In genomic region chr5:62334082-62334481, GRCh38 we compare ENCODE assay signal across 18 cellular contexts. TPM values are rescaled to one million over a fixed set of nuclear protein-coding genes. Genes with fewer than 3 reads are reported as not detected.
DNase-seq lines count a peak whose midpoint lies in the region; ATAC-seq and TF ChIP-seq lines count a peak whose summit lies in the region.
"Had no signal": no experiment of that assay in that cellular context is flagged by ENCODE, and none has a peak within 500 bp of the region (broad histone marks: within the 10 kb centered on the region; RNA-seq: fewer than 3 reads in every experiment).

No MANE protein-coding gene starts in this region.

- POLR2A ChIA-PET in activated CD8-positive, alpha-beta T cell treated with anti-CD3 and anti-CD28 coated beads for 36 hours (lab: Charles Lee), result interaction anchor here (0.9 to 2.0 kb wide), 5 partner anchors 9 to 109 kb away, joined by 3 to 7 read pairs (median 4); no protein-coding TSS in a partner anchor

- CTCF ChIA-PET in activated naive CD4-positive, alpha-beta T cell treated with anti-CD3 and anti-CD28 coated beads, Interleukin-2, amount 10 ng/mL, durations not matched to agents 7 days and 5 days (lab: Charles Lee), result interaction anchor here (1.0 kb wide), 2 partner anchors 8 to 18 kb away, joined by 3 read pairs; no protein-coding TSS in a partner anchor
- CTCF ChIA-PET in activated CD8-positive, alpha-beta T cell treated with anti-CD3 and anti-CD28 coated beads for 36 hours (lab: Charles Lee), result interaction anchor here (1.2 kb wide), 1 partner anchor 28 kb away, joined by 3 read pairs; no protein-coding TSS in a partner anchor

- H3K27me3 Mint-ChIP-seq in activated naive CD4-positive, alpha-beta T cell treated with anti-CD3 and anti-CD28 coated beads, Interleukin-2, amount 10 ng/mL, durations not matched to agents 7 days and 5 days, result no peaks in the 10 kb centered on the region
- no peaks in the 10 kb centered on the region for H3K27me3 Mint-ChIP-seq in activated CD8-positive, alpha-beta T cell treated with anti-CD3 and anti-CD28 coated beads for 36 hours
- no peaks in the 10 kb centered on the region for H3K27me3 Mint-ChIP-seq in immature natural killer cell (ENCODE audit: low read depth in 3 of 3)

- ATAC-seq in activated CD8-positive, alpha-beta T cell treated with anti-CD3 and anti-CD28 coated beads for 36 hours, result no peak
- no peak for ATAC-seq in GM19455 (IDR thresholded peaks at IDR 0.05; ENCODE audit: unreplicated experiment)
- ATAC-seq: gastroesophageal sphincter, Right ventricle myocardium inferior had no signal

- intact Hi-C loops in activated CD8-positive, alpha-beta T cell treated with anti-CD3 and anti-CD28 coated beads for 36 hours (cut with micrococcal nuclease), result no loop called here

- peak overlapping the region; percentile 64 for H3K27ac Mint-ChIP-seq in activated naive CD4-positive, alpha-beta T cell treated with anti-CD3 and anti-CD28 coated beads, Interleukin-2, amount 10 ng/mL, durations not matched to agents 7 days and 5 days
- H3K27ac Mint-ChIP-seq in activated CD8-positive, alpha-beta T cell treated with anti-CD3 and anti-CD28 coated beads for 36 hours, result peak overlapping the region; percentile 47
- peak overlapping the region in 5 of 6 donors; percentile 14 to 74 (median 50) for H3K27ac Mint-ChIP-seq in immature natural killer cell

- DNase-seq in activated naive CD4-positive, alpha-beta T cell treated with anti-CD3 and anti-CD28 coated beads, Interleukin-2, amount 10 ng/mL, durations not matched to agents 7 days and 5 days, result no peak
- DNase-seq in activated naive CD4-positive, alpha-beta T cell treated with Interleukin-2 at 50 U/mL for 16 hours, result no peak
- DNase-seq in activated CD8-positive, alpha-beta T cell treated with anti-CD3 and anti-CD28 coated beads for 36 hours, result no peak
- DNase-seq in immature natural killer cell, result no peak
- no peak for DNase-seq in substantia nigra (lab: John Stamatoyannopoulos, UW)
- DNase-seq in A172 (ENCODE audit: low spot score), result no peak
- no peak for DNase-seq in foreskin melanocyte
- DNase-seq: Karpas-422; NCI-H1930; NCI-H2227 treated with DMSO at 0.1 percent for 48 hours; NCI-H774; occipital lobe; OCI-M1; stimulated activated CD4-positive, alpha-beta T cell treated with anti-CD3 and anti-CD28 coated beads, Interleukin-12 subunit alpha, Interleukin-12 subunit beta, amount 100 ng/mL, for 4 hours had no signal

- H3K4me1 Mint-ChIP-seq in activated naive CD4-positive, alpha-beta T cell treated with anti-CD3 and anti-CD28 coated beads, Interleukin-2, amount 10 ng/mL, durations not matched to agents 7 days and 5 days, result peaks cover 29% of the 10 kb centered on the region
- H3K4me1 Mint-ChIP-seq in activated CD8-positive, alpha-beta T cell treated with anti-CD3 and anti-CD28 coated beads for 36 hours (ENCODE audit: low read depth), result peaks cover 66% of the 10 kb centered on the region
- peaks cover 62 to 82% of the 10 kb centered on the region in 2 donors for H3K4me1 Mint-ChIP-seq in immature natural killer cell

- TF ChIP-seq CTCF in activated CD8-positive, alpha-beta T cell treated with anti-CD3 and anti-CD28 coated beads for 36 hours (IDR thresholded peaks at IDR 0.05), result no peak

- no peaks in the 10 kb centered on the region for H3K9me3 Mint-ChIP-seq in activated naive CD4-positive, alpha-beta T cell treated with anti-CD3 and anti-CD28 coated beads, Interleukin-2, amount 10 ng/mL, durations not matched to agents 7 days and 5 days
- no peaks in the 10 kb centered on the region for H3K9me3 Mint-ChIP-seq in activated CD8-positive, alpha-beta T cell treated with anti-CD3 and anti-CD28 coated beads for 36 hours
- H3K9me3 Mint-ChIP-seq in immature natural killer cell, result no peaks in the 10 kb centered on the region

- H3K27ac ChIP-seq in substantia nigra (ENCODE audit: low read depth, low read length, poor library complexity, severe bottlenecking), result peak overlapping the region; percentile 60
- H3K27ac ChIP-seq: gastroesophageal sphincter, thoracic aorta had no signal

- H3K4me3 Mint-ChIP-seq in activated naive CD4-positive, alpha-beta T cell treated with anti-CD3 and anti-CD28 coated beads, Interleukin-2, amount 10 ng/mL, durations not matched to agents 7 days and 5 days, result no peak overlapping the region
- no peak overlapping the region for H3K4me3 Mint-ChIP-seq in activated CD8-positive, alpha-beta T cell treated with anti-CD3 and anti-CD28 coated beads for 36 hours
- no peak overlapping the region for H3K4me3 Mint-ChIP-seq in immature natural killer cell

- peaks cover 25% of the 10 kb centered on the region for H3K36me3 Mint-ChIP-seq in activated naive CD4-positive, alpha-beta T cell treated with anti-CD3 and anti-CD28 coated beads, Interleukin-2, amount 10 ng/mL, durations not matched to agents 7 days and 5 days
- peaks cover 37% of the 10 kb centered on the region for H3K36me3 Mint-ChIP-seq in activated CD8-positive, alpha-beta T cell treated with anti-CD3 and anti-CD28 coated beads for 36 hours (ENCODE audit: low read depth)
- H3K36me3 Mint-ChIP-seq in immature natural killer cell, result peaks cover 0 to 4% (median 0%) of the 10 kb centered on the region in 3 donors

RNA-seq across cellular contexts. Expression of gene KIF2A, which starts 28.1 kb away (rescaled TPM):
- total RNA-seq in activated CD8-positive, alpha-beta T cell treated with anti-CD3 and anti-CD28 coated beads for 36 hours, result 100 to 1,000 TPM; 251 to 257 TPM
- 100 to 1,000 TPM in 2 of 3 donors, 10 to 100 TPM in 1; 72.0 to 135 (median 103) TPM for polyA plus RNA-seq in immature natural killer cell
- 64.6 and 76.3 TPM in 2 replicates for total RNA-seq in A172 (2014; rRNA removed; shearing (Covaris generic))
